8 cellular contexts compared by ENCODE assay signal in genomic region chr17:67245694-67246397, GRCh38. TPM values are rescaled to one million over a fixed set of nuclear protein-coding genes. Genes with fewer than 3 reads are reported as not detected.
DNase-seq lines count a peak whose midpoint lies in the region; ATAC-seq and TF ChIP-seq lines count a peak whose summit lies in the region.

No MANE protein-coding gene starts in this region.

- CTCF ChIA-PET in HCT116 (lab: Charles Lee), result no interaction called here

- intact Hi-C loops in HCT116 (cut with micrococcal nuclease) (no loop called here), ascending aorta (cut with DNase I) (loop anchor here (10.0 kb wide), 1 partner anchor 119 kb away; the partner anchor contains the start of gene PSMD12)

- H4K20me1 ChIP-seq in HCT116 (ENCODE audit: insufficient read depth), result no peaks in the 10 kb centered on the region

- H3K27me3 ChIP-seq in HCT116 (ENCODE audit: insufficient read depth, low read length) (no peaks in the 10 kb centered on the region), ascending aorta (no peaks in the 10 kb centered on the region), skeletal muscle satellite cell (ENCODE audit: control insufficient read depth, insufficient read depth, low read length) (no peaks in the 10 kb centered on the region)

- BruUV-seq in HCT116 (replicated peaks; lab: Mats Ljungman, UMichigan), result no TSS peak

- no peaks in the 10 kb centered on the region for H3K9me3 ChIP-seq in HCT116 (ENCODE audit: control insufficient read depth in 1 of 2, insufficient read depth in 1 of 2, low read depth in 1 of 2, low read length in 2 of 2)
- H3K9me3 ChIP-seq in SK-N-MC (ENCODE audit: low read depth, low read length), result no peaks in the 10 kb centered on the region
- no peaks in the 10 kb centered on the region for H3K9me3 ChIP-seq in ascending aorta
- H3K9me3 ChIP-seq in skeletal muscle satellite cell (replicated peaks; ENCODE audit: low read length), result no peaks in the 10 kb centered on the region

- ATAC-seq in HCT116 (peak; percentile 27), GM18858 (IDR thresholded peaks at IDR 0.05; ENCODE audit: unreplicated experiment) (no peak), GM21825 (IDR thresholded peaks at IDR 0.05; ENCODE audit: unreplicated experiment) (no peak)

- RAD21 ChIA-PET in HCT116 (lab: Charles Lee; ENCODE audit: low non-redundant PET in 1 of 2, low total read pairs in 2 of 2, uncharacterized antibody in 2 of 2, unreplicated experiment in 2 of 2), result no interaction called here

- POLR2A ChIA-PET in HCT116 (lab: Charles Lee), result no interaction called here

- peaks cover 17 to 29% of the 10 kb centered on the region in 2 experiments for H3K4me1 ChIP-seq in HCT116 (ENCODE audit: control insufficient read depth in 1 of 2, insufficient read depth in 2 of 2, low read length in 2 of 2)
- H3K4me1 ChIP-seq in ascending aorta, result peaks cover 0 to 15% of the 10 kb centered on the region in 2 donors
- H3K4me1 ChIP-seq in skeletal muscle satellite cell (ENCODE audit: control insufficient read depth, insufficient read depth, low read length), result peaks cover 17% of the 10 kb centered on the region

- peak overlapping the region; percentile 20 for H2AFZ ChIP-seq in HCT116 (ENCODE audit: low read depth, low read length, poor library complexity, severe bottlenecking)

- H3K4me3 ChIP-seq in HCT116 (replicated peaks in 1 of 2; ENCODE audit: low read depth in 1 of 2, low read length in 2 of 2) (peak overlapping the region; percentile 76 to 82), SK-N-MC (peak overlapping the region; percentile 97), ascending aorta (peak overlapping the region; percentile 76 to 91), iPS-11a (ENCODE audit: low read depth, low read length) (peak overlapping the region; percentile 78), skeletal muscle satellite cell (ENCODE audit: low read length) (peak overlapping the region; percentile 84)

- H3K9me2 ChIP-seq in HCT116 (ENCODE audit: insufficient read depth), result no peaks in the 10 kb centered on the region

- TF ChIP-seq RAD21 in HCT116 (IDR thresholded peaks at IDR 0.05; ENCODE audit: low read depth), result no peak

- peaks cover 35% of the 10 kb centered on the region for H3K79me2 ChIP-seq in HCT116 (ENCODE audit: insufficient read depth, low read length)

- H3K36me3 ChIP-seq in HCT116 (ENCODE audit: control insufficient read depth in 1 of 2, insufficient read depth in 2 of 2, low read length in 2 of 2) (no peaks in the 10 kb centered on the region; a peak in 2 of 4 replicates), SK-N-MC (ENCODE audit: insufficient read depth, low read length) (peaks cover 14% of the 10 kb centered on the region), ascending aorta (peaks cover 0 to 3% of the 10 kb centered on the region in 2 donors), skeletal muscle satellite cell (ENCODE audit: insufficient read depth, low read length) (no peaks in the 10 kb centered on the region)

- no peak for TF ChIP-seq POLR2A in HCT116 (IDR thresholded peaks at IDR 0.05; ENCODE audit: borderline replicate concordance, extremely low read depth, insufficient read depth, insufficient read length)

- H3K27ac ChIP-seq in HCT116 (ENCODE audit: low read depth, low read length) (peak overlapping the region; percentile 69), SK-N-MC (0 out of 2 replicates have a peak overlapping the region, but pooled peaks have one; percentile 59), ascending aorta (peak overlapping the region; percentile 44 to 45)

- H3K4me2 ChIP-seq in HCT116 (ENCODE audit: low read length) (peak overlapping the region; percentile 89), skeletal muscle satellite cell (ENCODE audit: low read length) (peak overlapping the region; percentile 85)

- peak overlapping the region; percentile 70 for H3K9ac ChIP-seq in HCT116 (ENCODE audit: low read length)
- peak overlapping the region; percentile 90 for H3K9ac ChIP-seq in SK-N-MC (ENCODE audit: insufficient read length)
- H3K9ac ChIP-seq in skeletal muscle satellite cell (ENCODE audit: low read depth, low read length), result peak overlapping the region; percentile 92

- TF ChIP-seq CTCF in HCT116 (IDR thresholded peaks at IDR 0.05 in 2 of 3, conservative IDR thresholded peaks at IDR 0.05 in 1 of 3; ENCODE audit: borderline replicate concordance in 1 of 3, insufficient read depth in 1 of 3, low read depth in 2 of 3, low read length in 2 of 3) (no peak), ascending aorta (IDR thresholded peaks at IDR 0.05) (peak in 1 of 3 experiments; percentile 10)

- DNase-seq in HCT116 (ENCODE audit: low read depth, low spot score) (no peak), SK-N-MC (ENCODE audit: low read depth, low spot score) (no peak), ascending aorta (ENCODE audit: low spot score in 2 of 2) (peak in 1 of 2 donors; percentile 64), NOMO-1 treated with DMSO at 0.1 percent for 48 hours (lab: John Stamatoyannopoulos, UW; ENCODE audit: unreplicated experiment) (no peak)

TF ChIP-seq in HCT116, 20 proteins besides CTCF, POLR2A, EP300 and RAD21:
- no peak for TF ChIP-seq EGR1 (IDR thresholded peaks at IDR 0.05; ENCODE audit: low read depth)
- TF ChIP-seq MAX (IDR thresholded peaks at IDR 0.05), result no peak
- no peak for TF ChIP-seq TCF7L2 (IDR thresholded peaks at IDR 0.05; ENCODE audit: borderline replicate concordance, extremely low read depth, insufficient read depth, insufficient read length)
- no peak for TF ChIP-seq CBX3 (IDR thresholded peaks at IDR 0.05; ENCODE audit: low read depth)

RNA-seq across cellular contexts. Expression of gene HELZ, which starts 0.8 kb away (rescaled TPM):
- total RNA-seq in HCT116 (2021; ENCODE audit: unreplicated experiment), result 40.5 TPM
- 7.5 and 7.6 TPM in 2 replicates for polyA plus RNA-seq in HCT116 (2012)
- 36.1 TPM for total RNA-seq in ascending aorta
- total RNA-seq in skeletal muscle satellite cell (2012; rRNA removed), result 29.4 and 36.5 TPM in 2 replicates
